16 cellular contexts compared by ENCODE assay signal in the genomic region with DNA sequence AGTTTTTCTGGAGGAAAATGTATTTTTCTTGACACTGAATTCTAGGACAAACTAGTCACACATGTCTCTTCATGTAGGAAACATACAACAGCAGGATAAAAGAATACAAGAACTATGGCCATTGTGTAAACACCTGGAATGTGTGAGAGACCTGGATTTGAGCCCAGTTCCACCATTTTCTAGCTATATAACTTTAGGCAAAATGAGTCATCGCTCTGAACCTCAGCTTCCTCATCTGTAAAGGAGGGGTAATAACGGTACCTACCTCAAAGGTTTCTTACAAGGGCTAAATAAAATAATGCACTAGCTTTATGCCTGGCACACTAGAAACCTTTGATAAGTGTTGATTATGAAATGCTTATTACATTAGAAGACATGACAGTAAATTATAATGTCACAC. TPM values are rescaled to one million over a fixed set of nuclear protein-coding genes. Genes with fewer than 3 reads are reported as not detected.
DNase-seq lines count a peak whose midpoint lies in the region; ATAC-seq, FAIRE-seq and TF ChIP-seq lines count a peak whose summit lies in the region.
"Had no signal": no experiment of that assay in that cellular context is flagged by ENCODE, and none has a peak within 500 bp of the region (broad histone marks: within the 10 kb centered on the region; RNA-seq: fewer than 3 reads in every experiment).

No MANE protein-coding gene starts in this region.

- no peaks in the 10 kb centered on the region for H3K9me3 ChIP-seq in osteoblast (ENCODE audit: low read depth, low read length)
- no peaks in the 10 kb centered on the region for H3K9me3 ChIP-seq in sigmoid colon
- H3K9me3 ChIP-seq: BLaER1, SJSA1 had no signal

- TF ChIP-seq POLR2A in sigmoid colon (IDR thresholded peaks at IDR 0.05) = no peak

- no peak overlapping the region for H3K27ac ChIP-seq in osteoblast (ENCODE audit: low read depth, low read length)
- H3K27ac ChIP-seq in sigmoid colon = no peak overlapping the region
- H3K27ac ChIP-seq: BLaER1, coronary artery, SJSA1 had no signal

- WGBS in sigmoid colon, 2 donors = 28 to 70% methylated on average over 2 of the region's 2 CpGs

- intact Hi-C loops in sigmoid colon (cut with DNase I) = no loop called here

- DNase-seq in HFF-Myc (ENCODE audit: extremely low read depth, low read depth) (peak; percentile 66), M059J (ENCODE audit: low read depth) (peak; percentile 85), bronchial epithelial cell (ENCODE audit: low read depth) (peak; percentile 96), osteoblast (ENCODE audit: insufficient read length, low spot score, missing footprints) (peak; percentile 37), hypothalamus (lab: John Stamatoyannopoulos, UW) (no peak), sigmoid colon (no peak)
- DNase-seq: activated CD4-positive, alpha-beta T cell treated with anti-CD3 and anti-CD28 coated beads, Interleukin-2, amount 10 ng/mL, durations not matched to agents 24 days and 14 days; activated T-cell treated with anti-CD3 and anti-CD28 coated beads, Interleukin-2, amount 50 U/mL, for 4 hours; NCI-H1092; retina had no signal

- FAIRE-seq in bronchial epithelial cell (lab: Jason Lieb, UNC) = no peak
- FAIRE-seq: HTR-8/SVneo had no signal

- H3K4me3 ChIP-seq in HFF-Myc (replicated peaks; ENCODE audit: low read depth, low read length) = no peak overlapping the region
- H3K4me3 ChIP-seq in bronchial epithelial cell (ENCODE audit: low read depth, low read length) = no peak overlapping the region
- H3K4me3 ChIP-seq in osteoblast (ENCODE audit: insufficient read depth, low read length) = no peak overlapping the region
- H3K4me3 ChIP-seq in sigmoid colon = no peak overlapping the region
- H3K4me3 ChIP-seq: BLaER1, coronary artery, SJSA1 had no signal

- H3K4me1 ChIP-seq in osteoblast (ENCODE audit: insufficient read depth, low read length) (no peaks in the 10 kb centered on the region), sigmoid colon (peaks cover 0 to 14% (median 3%) of the 10 kb centered on the region in 4 donors)
- H3K4me1 ChIP-seq: SJSA1 had no signal

- no peaks in the 10 kb centered on the region for H3K79me2 ChIP-seq in osteoblast (ENCODE audit: insufficient read depth, low read length)

- no peak overlapping the region for H3K4me2 ChIP-seq in osteoblast (ENCODE audit: insufficient read depth, low read length)
- H3K4me2 ChIP-seq: BLaER1 had no signal

- TF ChIP-seq CTCF in HFF-Myc (IDR thresholded peaks at IDR 0.05; ENCODE audit: low read depth, low read length, missing control alignments) (no peak), bronchial epithelial cell (IDR thresholded peaks at IDR 0.05; ENCODE audit: insufficient read depth, low read length, severe bottlenecking) (no peak), osteoblast (IDR thresholded peaks at IDR 0.05; ENCODE audit: extremely low read depth, low read depth, low read length) (no peak), sigmoid colon (IDR thresholded peaks at IDR 0.05) (no peak)

- TF ChIP-seq EP300 in sigmoid colon (IDR thresholded peaks at IDR 0.05) = no peak

- no peak for ATAC-seq in GM21825 (IDR thresholded peaks at IDR 0.05; ENCODE audit: unreplicated experiment)
- no peak for ATAC-seq in GM18858 (IDR thresholded peaks at IDR 0.05; ENCODE audit: unreplicated experiment)
- ATAC-seq: activated T-cell treated with anti-CD3 and anti-CD28 coated beads, Interleukin-2, amount 50 U/mL, for 4 hours had no signal

- H4K20me1 ChIP-seq in osteoblast (ENCODE audit: insufficient read depth, low read length) = no peaks in the 10 kb centered on the region
- H4K20me1 ChIP-seq: BLaER1 had no signal

- H3K36me3 ChIP-seq in bronchial epithelial cell (ENCODE audit: control insufficient read depth, insufficient read depth, low read length) = no peaks in the 10 kb centered on the region
- H3K36me3 ChIP-seq in osteoblast (ENCODE audit: insufficient read depth, low read length) = peaks cover 18% of the 10 kb centered on the region
- H3K36me3 ChIP-seq in sigmoid colon = peaks cover 2 to 77% (median 11%) of the 10 kb centered on the region in 4 donors
- H3K36me3 ChIP-seq: BLaER1, SJSA1 had no signal

- no peak overlapping the region for H2AFZ ChIP-seq in osteoblast (ENCODE audit: low read length)

- H3K27me3 ChIP-seq in bronchial epithelial cell (ENCODE audit: control insufficient read depth, insufficient read depth, low read length) (no peaks in the 10 kb centered on the region), osteoblast (ENCODE audit: insufficient read depth, low read length) (no peaks in the 10 kb centered on the region), sigmoid colon (no peaks in the 10 kb centered on the region)
- H3K27me3 ChIP-seq: BLaER1, SJSA1 had no signal

RNA-seq across cellular contexts. Expression of a gene that starts 57.8 kb away (rescaled TPM):
- total RNA-seq in M059J (2014; rRNA removed; shearing (Covaris generic)) = 22.0 and 23.8 TPM in 2 replicates
- total RNA-seq in bronchial epithelial cell = 36.4 and 40.3 TPM in 2 replicates
- total RNA-seq in osteoblast = 27.1 and 28.0 TPM in 2 replicates
- 10 to 100 TPM; 16.8 to 23.5 (median 21.0) TPM for total RNA-seq in sigmoid colon
- polyA plus RNA-seq in sigmoid colon = 10 to 100 TPM in 2 of 3 donors, 1 to 10 TPM in 1; 9.0 to 16.6 (median 15.3) TPM

Comparison
In these comparisons a context has a peak if more than half of its experiments do, and no peak if none do; other contexts are left out.
1. DNase-seq: peak in HFF-Myc (single experiment), M059J (single experiment), bronchial epithelial cell (single experiment) and osteoblast (single experiment); none in hypothalamus (0 of 51) and sigmoid colon (single experiment).